Comparison of ENCODE assay signal across 1 cellular context in genomic region chrX:13965531-13965930, GRCh38.
TF ChIP-seq lines count a peak whose summit lies in the region.

No MANE protein-coding gene starts in this region.

TF ChIP-seq in WTC11, 78 proteins besides CTCF, POLR2A, EP300 and RAD21 (continued from another document):
- no peak for TF ChIP-seq ZNF512 (CRISPR knock-in tag; IDR thresholded peaks at IDR 0.05; ENCODE audit: borderline replicate concordance)
- TF ChIP-seq MXD4 (CRISPR knock-in tag; IDR thresholded peaks at IDR 0.05; ENCODE audit: borderline replicate concordance), result no peak
- TF ChIP-seq ZMAT4 (CRISPR knock-in tag; IDR thresholded peaks at IDR 0.05), result no peak
